In the genomic region with DNA sequence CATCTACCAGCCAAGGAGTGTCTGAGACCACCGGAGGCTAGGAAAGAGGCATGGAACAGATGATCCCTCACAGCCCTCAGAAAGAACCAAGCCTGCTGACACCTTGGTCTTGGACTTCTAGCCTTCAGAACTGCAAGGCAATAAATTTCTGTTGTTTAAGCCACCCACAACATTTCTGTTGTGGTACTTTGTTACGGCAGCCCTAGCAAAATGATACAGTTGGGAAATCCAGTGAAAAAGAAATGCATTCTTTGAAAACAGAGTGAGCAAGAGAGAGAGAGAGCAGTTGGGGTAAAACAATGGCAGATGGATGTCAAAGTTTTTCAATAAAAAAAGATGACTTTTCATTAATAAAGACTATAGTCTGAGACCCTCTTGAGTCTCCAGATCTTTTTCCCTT, we compare ENCODE assay signal across 2 cellular contexts.
TF ChIP-seq lines count a peak whose summit lies in the region.

No MANE protein-coding gene starts in this region.

TF ChIP-seq in GM23338, 12 proteins besides CTCF, POLR2A, EP300 and RAD21:
- TF ChIP-seq CREB1 (CRISPR knock-in tag; IDR thresholded peaks at IDR 0.05; ENCODE audit: low read depth) (no peak), ZNF462 (CRISPR knock-in tag; IDR thresholded peaks at IDR 0.05) (no peak), EZH2 (IDR thresholded peaks at IDR 0.05; ENCODE audit: low read depth, unreplicated experiment) (no peak), JUNB (IDR thresholded peaks at IDR 0.05; ENCODE audit: unreplicated experiment) (no peak), ZNF114 (CRISPR knock-in tag; IDR thresholded peaks at IDR 0.05) (no peak), ZNF331 (CRISPR knock-in tag; IDR thresholded peaks at IDR 0.05; ENCODE audit: low read depth) (no peak)
- TF ChIP-seq, protein P1, sequence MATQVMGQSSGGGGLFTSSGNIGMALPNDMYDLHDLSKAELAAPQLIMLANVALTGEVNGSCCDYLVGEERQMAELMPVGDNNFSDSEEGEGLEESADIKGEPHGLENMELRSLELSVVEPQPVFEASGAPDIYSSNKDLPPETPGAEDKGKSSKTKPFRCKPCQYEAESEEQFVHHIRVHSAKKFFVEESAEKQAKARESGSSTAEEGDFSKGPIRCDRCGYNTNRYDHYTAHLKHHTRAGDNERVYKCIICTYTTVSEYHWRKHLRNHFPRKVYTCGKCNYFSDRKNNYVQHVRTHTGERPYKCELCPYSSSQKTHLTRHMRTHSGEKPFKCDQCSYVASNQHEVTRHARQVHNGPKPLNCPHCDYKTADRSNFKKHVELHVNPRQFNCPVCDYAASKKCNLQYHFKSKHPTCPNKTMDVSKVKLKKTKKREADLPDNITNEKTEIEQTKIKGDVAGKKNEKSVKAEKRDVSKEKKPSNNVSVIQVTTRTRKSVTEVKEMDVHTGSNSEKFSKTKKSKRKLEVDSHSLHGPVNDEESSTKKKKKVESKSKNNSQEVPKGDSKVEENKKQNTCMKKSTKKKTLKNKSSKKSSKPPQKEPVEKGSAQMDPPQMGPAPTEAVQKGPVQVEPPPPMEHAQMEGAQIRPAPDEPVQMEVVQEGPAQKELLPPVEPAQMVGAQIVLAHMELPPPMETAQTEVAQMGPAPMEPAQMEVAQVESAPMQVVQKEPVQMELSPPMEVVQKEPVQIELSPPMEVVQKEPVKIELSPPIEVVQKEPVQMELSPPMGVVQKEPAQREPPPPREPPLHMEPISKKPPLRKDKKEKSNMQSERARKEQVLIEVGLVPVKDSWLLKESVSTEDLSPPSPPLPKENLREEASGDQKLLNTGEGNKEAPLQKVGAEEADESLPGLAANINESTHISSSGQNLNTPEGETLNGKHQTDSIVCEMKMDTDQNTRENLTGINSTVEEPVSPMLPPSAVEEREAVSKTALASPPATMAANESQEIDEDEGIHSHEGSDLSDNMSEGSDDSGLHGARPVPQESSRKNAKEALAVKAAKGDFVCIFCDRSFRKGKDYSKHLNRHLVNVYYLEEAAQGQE (IDR thresholded peaks at IDR 0.05; ENCODE audit: unreplicated experiment): no peak
TF ChIP-seq in GM23338: peak in this region for 0.

TF ChIP-seq in endothelial cell of umbilical vein, 7 proteins besides CTCF, POLR2A, EP300 and RAD21:
- TF ChIP-seq JUN (IDR thresholded peaks at IDR 0.05; ENCODE audit: borderline replicate concordance, insufficient read depth, insufficient read length, low read depth) (no peak), EZH2 (IDR thresholded peaks at IDR 0.05; ENCODE audit: borderline replicate concordance, low read depth, low read length, severe bottlenecking) (no peak), POLR2AphosphoS5 (IDR thresholded peaks at IDR 0.05; ENCODE audit: insufficient read depth, low read depth, low read length) (no peak), MYC (IDR thresholded peaks at IDR 0.05; ENCODE audit: low read depth, low read length) (no peak), GATA2 (IDR thresholded peaks at IDR 0.05; ENCODE audit: insufficient read depth, insufficient read length, low read depth, low read length) (no peak), FOS (IDR thresholded peaks at IDR 0.05; ENCODE audit: borderline replicate concordance, insufficient read depth, low read length) (no peak)
- TF ChIP-seq, protein P2, sequence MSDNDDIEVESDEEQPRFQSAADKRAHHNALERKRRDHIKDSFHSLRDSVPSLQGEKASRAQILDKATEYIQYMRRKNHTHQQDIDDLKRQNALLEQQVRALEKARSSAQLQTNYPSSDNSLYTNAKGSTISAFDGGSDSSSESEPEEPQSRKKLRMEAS (IDR thresholded peaks at IDR 0.05; ENCODE audit: insufficient read depth, insufficient read length): no peak
